In the genomic region with DNA sequence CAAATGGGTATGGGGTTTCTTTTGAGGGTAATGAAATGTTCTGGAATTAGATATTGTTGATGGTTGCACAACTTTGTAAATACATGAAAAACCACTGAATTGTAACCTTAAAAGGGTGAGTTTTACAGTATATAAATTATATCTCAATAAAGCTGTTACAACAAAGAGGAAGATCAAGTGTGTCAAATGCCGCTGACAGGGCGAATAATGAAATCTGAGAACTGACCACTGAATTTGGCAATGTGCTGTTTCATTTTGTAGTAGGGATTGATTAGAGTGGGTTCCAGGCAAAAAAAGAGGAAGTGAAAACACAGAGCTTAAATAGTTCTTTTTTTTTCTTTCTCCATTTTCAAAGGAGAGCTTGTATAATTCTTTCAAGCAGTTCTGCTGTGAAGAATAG, we compare ENCODE assay signal across 9 cellular contexts.
DNase-seq lines count a peak whose midpoint lies in the region; ATAC-seq and TF ChIP-seq lines count a peak whose summit lies in the region.
"Had no signal": no experiment of that assay in that cellular context is flagged by ENCODE, and none has a peak within 500 bp of the region (broad histone marks: within the 10 kb centered on the region; RNA-seq: fewer than 3 reads in every experiment).

No MANE protein-coding gene starts in this region.

- no peaks in the 10 kb centered on the region for H3F3A ChIP-seq in neural progenitor cell (ENCODE audit: low read depth)

- no peaks in the 10 kb centered on the region for H3K79me2 ChIP-seq in neural progenitor cell (ENCODE audit: low read depth)

- no peak overlapping the region for H3K9ac ChIP-seq in neural progenitor cell

- H3K4me2 ChIP-seq in neural progenitor cell = no peak overlapping the region

- H3K27ac ChIP-seq in neutrophil (peak overlapping the region; percentile 80), neural progenitor cell (no peak overlapping the region)
- H3K27ac ChIP-seq: SJSA1 had no signal

- no peaks in the 10 kb centered on the region for H3K36me3 ChIP-seq in neutrophil
- H3K36me3 ChIP-seq in neural progenitor cell = no peaks in the 10 kb centered on the region
- H3K36me3 ChIP-seq: SJSA1 had no signal

- H2AFZ ChIP-seq in neural progenitor cell (replicated peaks) = no peak overlapping the region

- peaks cover 26 to 28% of the 10 kb centered on the region in 2 experiments for H3K4me1 ChIP-seq in neutrophil (ENCODE audit: control insufficient read depth in 1 of 2, insufficient read depth in 1 of 2, low read depth in 1 of 2, low read length in 1 of 2)
- no peaks in the 10 kb centered on the region for H3K4me1 ChIP-seq in neural progenitor cell
- H3K4me1 ChIP-seq: SJSA1 had no signal

- H4K20me1 ChIP-seq in neural progenitor cell (ENCODE audit: low read depth) = no peaks in the 10 kb centered on the region

- H3K4me3 ChIP-seq in neutrophil (ENCODE audit: low read depth in 1 of 2, low read length in 1 of 2) = peak overlapping the region; percentile 28 to 37
- no peak overlapping the region for H3K4me3 ChIP-seq in neural progenitor cell
- H3K4me3 ChIP-seq: SJSA1 had no signal

- H3K36me3 Mint-ChIP-seq in HFFc6 (ENCODE audit: low read depth) (0 out of 2 replicates have a peak, but pooled peaks cover 4% of the 10 kb centered on the region), neural progenitor cell (no peaks in the 10 kb centered on the region)

- H3K27me3 Mint-ChIP-seq in HFFc6 (ENCODE audit: insufficient read depth) (no peaks in the 10 kb centered on the region), neural progenitor cell (ENCODE audit: insufficient read depth, low read depth) (no peaks in the 10 kb centered on the region)

- H3K9me3 ChIP-seq in neutrophil (no peaks in the 10 kb centered on the region), neural progenitor cell (ENCODE audit: low read depth) (no peaks in the 10 kb centered on the region)
- H3K9me3 ChIP-seq: SJSA1 had no signal

- H3K4me1 Mint-ChIP-seq in HFFc6 (ENCODE audit: low read depth) (peaks cover 51% of the 10 kb centered on the region), neural progenitor cell (peaks cover 12% of the 10 kb centered on the region)

- TF ChIP-seq CTCF in neutrophil (IDR thresholded peaks at IDR 0.05) (no peak), HFFc6 (IDR thresholded peaks at IDR 0.05) (no peak), neural progenitor cell (IDR thresholded peaks at IDR 0.05) (no peak)

- no peaks in the 10 kb centered on the region for H3K27me3 ChIP-seq in neutrophil
- H3K27me3 ChIP-seq in neural progenitor cell = no peaks in the 10 kb centered on the region
- H3K27me3 ChIP-seq: SJSA1 had no signal

- no peaks in the 10 kb centered on the region for H3K9me3 Mint-ChIP-seq in HFFc6
- H3K9me3 Mint-ChIP-seq in neural progenitor cell = no peaks in the 10 kb centered on the region

- peak; percentile 96 for ATAC-seq in HG02981 (IDR thresholded peaks at IDR 0.05; ENCODE audit: unreplicated experiment)

- H3K27ac Mint-ChIP-seq in HFFc6 (no peak overlapping the region), neural progenitor cell (no peak overlapping the region)

- DNase-seq in GM19238 (ENCODE audit: insufficient read length, low spot score) = peak; percentile 16
- peak; percentile 93 for DNase-seq in OCI-M1 (lab: John Stamatoyannopoulos, UW)
- no peak for DNase-seq in HFFc6
- DNase-seq in DMS53 (lab: John Stamatoyannopoulos, UW) = no peak
- DNase-seq in islet precursor cell = no peak
- DNase-seq in neural progenitor cell (ENCODE audit: low spot score) = no peak

- H3K4me3 Mint-ChIP-seq in HFFc6 = no peak overlapping the region
- no peak overlapping the region for H3K4me3 Mint-ChIP-seq in neural progenitor cell

Comparison
In these comparisons a context has a peak if more than half of its experiments do, and no peak if none do; other contexts are left out.
1. DNase-seq: peak in GM19238 (single experiment) and OCI-M1 (single experiment); none in HFFc6 (single experiment), DMS53 (single experiment), islet precursor cell (single experiment) and neural progenitor cell (single experiment).